Comparison of ENCODE assay signal across 3 cellular contexts in genomic region chr12:29232086-29232485, GRCh38.
"Had no signal": no experiment of that assay in that cellular context is flagged by ENCODE, and none has a peak within 500 bp of the region (broad histone marks: within the 10 kb centered on the region; RNA-seq: fewer than 3 reads in every experiment).

No MANE protein-coding gene starts in this region.

- H3K4me3 ChIP-seq: GM12878 had no signal

- ATAC-seq: GM12878 had no signal

- DNase-seq: GDM1, GF-D8 had no signal
